ENCODE assay signal across 22 cellular contexts in the genomic region with DNA sequence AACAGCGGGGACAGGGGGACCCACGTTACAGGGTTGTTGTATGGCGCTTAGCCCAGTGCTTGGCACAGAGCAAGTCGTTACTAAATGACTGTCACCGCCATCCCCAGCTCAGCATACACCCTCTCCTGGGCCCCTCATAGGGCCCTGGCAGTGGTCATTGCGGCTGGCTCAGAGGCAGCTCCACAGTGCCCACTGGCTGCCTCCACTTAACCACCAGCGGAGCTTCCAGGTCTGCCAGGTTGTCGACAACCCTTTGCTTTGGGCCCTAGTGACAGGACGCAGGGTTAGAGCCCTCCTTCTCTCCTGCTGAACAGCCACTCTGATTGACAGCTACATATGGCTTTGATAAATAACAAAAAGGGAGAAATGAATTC. TPM values are rescaled to one million over a fixed set of nuclear protein-coding genes. Genes with fewer than 3 reads are reported as not detected.
DNase-seq lines count a peak whose midpoint lies in the region; ATAC-seq lines count a peak whose summit lies in the region.
"Had no signal": no experiment of that assay in that cellular context is flagged by ENCODE, and none has a peak within 500 bp of the region (broad histone marks: within the 10 kb centered on the region; RNA-seq: fewer than 3 reads in every experiment).

No MANE protein-coding gene starts in this region.

- no peaks in the 10 kb centered on the region for H3K27me3 Mint-ChIP-seq in activated T-helper 17 cell treated with anti-CD3 and anti-CD28 coated beads, Interleukin-2, amount 50 U/mL, for 72 hours

- H3K4me1 Mint-ChIP-seq in activated T-helper 17 cell treated with anti-CD3 and anti-CD28 coated beads, Interleukin-2, amount 50 U/mL, for 72 hours = peaks cover 41% of the 10 kb centered on the region

- H3K4me3 Mint-ChIP-seq in activated T-helper 17 cell treated with anti-CD3 and anti-CD28 coated beads, Interleukin-2, amount 50 U/mL, for 72 hours = peak overlapping the region; percentile 80

- H3K4me3 ChIP-seq in BLaER1 = no peak overlapping the region
- H3K4me3 ChIP-seq in mucosa of stomach (ENCODE audit: low read length) = no peak overlapping the region
- no peak overlapping the region for H3K4me3 ChIP-seq in SJCRH30
- H3K4me3 ChIP-seq: GM23248 had no signal

- H3K36me3 ChIP-seq in BLaER1 = peaks cover 43% of the 10 kb centered on the region
- H3K36me3 ChIP-seq in mucosa of stomach (ENCODE audit: control insufficient read depth, insufficient read depth, low read length) = peaks cover 6% of the 10 kb centered on the region
- peaks cover 27% of the 10 kb centered on the region; the same call in 1 of the 2 replicates for H3K36me3 ChIP-seq in SJCRH30

- H3K9ac ChIP-seq in BLaER1 (no peak overlapping the region), mucosa of stomach (ENCODE audit: low read length) (peak overlapping the region; percentile 89)
- H3K9ac ChIP-seq: GM23248 had no signal

- no peaks in the 10 kb centered on the region for H3K27me3 ChIP-seq in BLaER1
- no peaks in the 10 kb centered on the region for H3K27me3 ChIP-seq in mucosa of stomach (ENCODE audit: control insufficient read depth, insufficient read depth, low read length)
- H3K27me3 ChIP-seq in SJCRH30 = no peaks in the 10 kb centered on the region
- H3K27me3 ChIP-seq: foreskin keratinocyte had no signal

- peaks cover 44% of the 10 kb centered on the region for H3K36me3 Mint-ChIP-seq in activated T-helper 17 cell treated with anti-CD3 and anti-CD28 coated beads, Interleukin-2, amount 50 U/mL, for 72 hours (ENCODE audit: low read depth)

- peak overlapping the region; percentile 79 for H3K27ac Mint-ChIP-seq in activated T-helper 17 cell treated with anti-CD3 and anti-CD28 coated beads, Interleukin-2, amount 50 U/mL, for 72 hours

- no peak overlapping the region for H3K4me2 ChIP-seq in BLaER1

- H3K27ac ChIP-seq in BLaER1 (peak overlapping the region; percentile 92; the same call in 1 of the 2 replicates), SJCRH30 (no peak overlapping the region)
- H3K27ac ChIP-seq: foreskin keratinocyte, GM23248, VCaP had no signal

- DNase-seq in COLO668 (lab: John Stamatoyannopoulos, UW; ENCODE audit: unreplicated experiment) = peak; percentile 49
- DNase-seq in MV-4-11 (lab: John Stamatoyannopoulos, UW) = no peak
- no peak for DNase-seq in SJCRH30
- DNase-seq: activated CD4-positive, alpha-beta T cell treated with anti-CD3 and anti-CD28 coated beads, Interleukin-2, amount 50 U/mL, for 48 hours; Caco-2; EL; foreskin keratinocyte; GM23248; NCI-H524 treated with DMSO at 0.1 percent for 48 hours; occipital lobe; SIG-M5; stimulated activated CD4-positive, alpha-beta T cell treated with anti-CD3 and anti-CD28 coated beads, Interleukin-15, amount 100 ng/mL, for 24 hours; T-helper 2 cell had no signal

- H3K9me3 Mint-ChIP-seq in activated T-helper 17 cell treated with anti-CD3 and anti-CD28 coated beads, Interleukin-2, amount 50 U/mL, for 72 hours = no peaks in the 10 kb centered on the region

- H3K9me3 ChIP-seq in BLaER1 (no peaks in the 10 kb centered on the region), mucosa of stomach (ENCODE audit: control insufficient read depth, low read length) (no peaks in the 10 kb centered on the region), SJCRH30 (replicated peaks) (no peaks in the 10 kb centered on the region)
- H3K9me3 ChIP-seq: Caco-2 had no signal

- no peak for ATAC-seq in activated T-helper 17 cell treated with anti-CD3 and anti-CD28 coated beads, Interleukin-2, amount 50 U/mL, for 72 hours (replicated peaks)
- no peak for ATAC-seq in GM18907 (IDR thresholded peaks at IDR 0.05; ENCODE audit: unreplicated experiment)
- no peak for ATAC-seq in HG03175 (IDR thresholded peaks at IDR 0.05; ENCODE audit: unreplicated experiment)
- ATAC-seq: foreskin keratinocyte had no signal

- peaks cover 71% of the 10 kb centered on the region for H3K4me1 ChIP-seq in BLaER1
- peaks cover 77% of the 10 kb centered on the region for H3K4me1 ChIP-seq in mucosa of stomach (ENCODE audit: control insufficient read depth, insufficient read depth, low read length)
- H3K4me1 ChIP-seq in SJCRH30 = peaks cover 44% of the 10 kb centered on the region

- peaks cover 87% of the 10 kb centered on the region for H4K20me1 ChIP-seq in BLaER1

RNA-seq across cellular contexts. Expression of a gene that starts 4.7 kb away (rescaled TPM):
- 10 to 100 TPM; 44.6 to 90.4 TPM for total RNA-seq in activated T-helper 17 cell treated with anti-CD3 and anti-CD28 coated beads, Interleukin-2, amount 50 U/mL, for 72 hours
- total RNA-seq in SJCRH30 (2014; rRNA removed; shearing (Covaris generic)) = 203 and 208 TPM in 2 replicates

RNA-seq across cellular contexts. Expression of a gene that starts 23.8 kb away (rescaled TPM):
- total RNA-seq in activated T-helper 17 cell treated with anti-CD3 and anti-CD28 coated beads, Interleukin-2, amount 50 U/mL, for 72 hours = not detected
- 0.12 and 0.28 TPM in 2 replicates for total RNA-seq in SJCRH30 (2014; rRNA removed; shearing (Covaris generic))
- total RNA-seq: bronchial epithelial cell, Caco-2, dermis microvascular lymphatic vessel endothelial cell, epithelial cell of proximal tubule, foreskin keratinocyte, GM23248, occipital lobe had no signal

RNA-seq across cellular contexts. Expression of a gene that starts 42.1 kb away (rescaled TPM):
- total RNA-seq in activated T-helper 17 cell treated with anti-CD3 and anti-CD28 coated beads, Interleukin-2, amount 50 U/mL, for 72 hours = not detected
- total RNA-seq in SJCRH30 (2014; rRNA removed; shearing (Covaris generic)) = 0.55 TPM in 1 of 2 replicates, not detected in the other
- total RNA-seq: bronchial epithelial cell, Caco-2, dermis microvascular lymphatic vessel endothelial cell, epithelial cell of proximal tubule, foreskin keratinocyte, GM23248, occipital lobe had no signal
